ENCODE assay signal across 4 cellular contexts in the genomic region with DNA sequence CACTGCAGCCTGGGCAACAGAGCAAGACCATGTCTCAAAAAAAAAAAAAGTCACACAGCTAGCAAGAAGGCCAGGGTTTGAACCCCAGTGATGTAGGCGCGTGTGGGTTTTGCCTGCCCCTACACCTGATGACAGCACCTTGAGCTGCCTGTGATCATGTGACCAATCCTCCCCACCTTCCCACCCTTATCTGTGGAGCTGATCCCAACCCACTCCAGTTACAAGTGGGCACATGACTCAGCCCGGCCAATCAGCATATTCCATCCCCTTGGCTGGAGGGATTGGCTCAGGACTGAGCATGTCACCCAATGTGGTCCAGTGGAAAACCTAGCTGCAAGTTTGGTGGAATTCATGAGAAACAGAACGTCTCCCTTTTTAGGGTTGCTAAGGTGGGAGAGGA.
TF ChIP-seq lines count a peak whose summit lies in the region.

No MANE protein-coding gene starts in this region.

TF ChIP-seq in SK-N-SH, 30 proteins besides CTCF, POLR2A, EP300 and RAD21:
- no peak for TF ChIP-seq TEAD4 (IDR thresholded peaks at IDR 0.05; ENCODE audit: borderline replicate concordance, insufficient read depth)
- TF ChIP-seq, protein P1, sequence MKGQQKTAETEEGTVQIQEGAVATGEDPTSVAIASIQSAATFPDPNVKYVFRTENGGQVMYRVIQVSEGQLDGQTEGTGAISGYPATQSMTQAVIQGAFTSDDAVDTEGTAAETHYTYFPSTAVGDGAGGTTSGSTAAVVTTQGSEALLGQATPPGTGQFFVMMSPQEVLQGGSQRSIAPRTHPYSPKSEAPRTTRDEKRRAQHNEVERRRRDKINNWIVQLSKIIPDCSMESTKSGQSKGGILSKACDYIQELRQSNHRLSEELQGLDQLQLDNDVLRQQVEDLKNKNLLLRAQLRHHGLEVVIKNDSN (IDR thresholded peaks at IDR 0.05; ENCODE audit: borderline replicate concordance, low read depth) = peak; percentile 51; the same call in 1 of the 2 replicates

TF ChIP-seq in SK-N-SH treated with all-trans-retinoic acid at 6 μM for 48 hours, 23 proteins besides CTCF, POLR2A, EP300 and RAD21 (continues in another document):
- no peak for TF ChIP-seq ESRRG (CRISPR knock-in tag; IDR thresholded peaks at IDR 0.05)
- TF ChIP-seq ISL1 (CRISPR knock-in tag; IDR thresholded peaks at IDR 0.05) = no peak
- no peak for TF ChIP-seq ZNF565 (CRISPR knock-in tag; conservative IDR thresholded peaks at IDR 0.05; ENCODE audit: low read depth)
- no peak for TF ChIP-seq CSRNP3 (CRISPR knock-in tag; IDR thresholded peaks at IDR 0.05)
- TF ChIP-seq GLIS3 (CRISPR knock-in tag; IDR thresholded peaks at IDR 0.05) = no peak
- TF ChIP-seq RARB (CRISPR knock-in tag; IDR thresholded peaks at IDR 0.05) = no peak
- TF ChIP-seq ZC3H10 (CRISPR knock-in tag; IDR thresholded peaks at IDR 0.05) = no peak
- no peak for TF ChIP-seq ZFP30 (CRISPR knock-in tag; IDR thresholded peaks at IDR 0.05)
- no peak for TF ChIP-seq OSR1 (CRISPR knock-in tag; IDR thresholded peaks at IDR 0.05)
- no peak for TF ChIP-seq PPARA (CRISPR knock-in tag; IDR thresholded peaks at IDR 0.05; ENCODE audit: borderline replicate concordance)
- TF ChIP-seq, protein P2, sequence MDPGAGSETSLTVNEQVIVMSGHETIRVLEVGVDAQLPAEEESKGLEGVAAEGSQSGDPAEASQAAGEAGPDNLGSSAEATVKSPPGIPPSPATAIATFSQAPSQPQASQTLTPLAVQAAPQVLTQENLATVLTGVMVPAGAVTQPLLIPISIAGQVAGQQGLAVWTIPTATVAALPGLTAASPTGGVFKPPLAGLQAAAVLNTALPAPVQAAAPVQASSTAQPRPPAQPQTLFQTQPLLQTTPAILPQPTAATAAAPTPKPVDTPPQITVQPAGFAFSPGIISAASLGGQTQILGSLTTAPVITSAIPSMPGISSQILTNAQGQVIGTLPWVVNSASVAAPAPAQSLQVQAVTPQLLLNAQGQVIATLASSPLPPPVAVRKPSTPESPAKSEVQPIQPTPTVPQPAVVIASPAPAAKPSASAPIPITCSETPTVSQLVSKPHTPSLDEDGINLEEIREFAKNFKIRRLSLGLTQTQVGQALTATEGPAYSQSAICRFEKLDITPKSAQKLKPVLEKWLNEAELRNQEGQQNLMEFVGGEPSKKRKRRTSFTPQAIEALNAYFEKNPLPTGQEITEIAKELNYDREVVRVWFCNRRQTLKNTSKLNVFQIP (CRISPR knock-in tag; IDR thresholded peaks at IDR 0.05; ENCODE audit: borderline replicate concordance, low read depth) = no peak
- TF ChIP-seq, protein P3, sequence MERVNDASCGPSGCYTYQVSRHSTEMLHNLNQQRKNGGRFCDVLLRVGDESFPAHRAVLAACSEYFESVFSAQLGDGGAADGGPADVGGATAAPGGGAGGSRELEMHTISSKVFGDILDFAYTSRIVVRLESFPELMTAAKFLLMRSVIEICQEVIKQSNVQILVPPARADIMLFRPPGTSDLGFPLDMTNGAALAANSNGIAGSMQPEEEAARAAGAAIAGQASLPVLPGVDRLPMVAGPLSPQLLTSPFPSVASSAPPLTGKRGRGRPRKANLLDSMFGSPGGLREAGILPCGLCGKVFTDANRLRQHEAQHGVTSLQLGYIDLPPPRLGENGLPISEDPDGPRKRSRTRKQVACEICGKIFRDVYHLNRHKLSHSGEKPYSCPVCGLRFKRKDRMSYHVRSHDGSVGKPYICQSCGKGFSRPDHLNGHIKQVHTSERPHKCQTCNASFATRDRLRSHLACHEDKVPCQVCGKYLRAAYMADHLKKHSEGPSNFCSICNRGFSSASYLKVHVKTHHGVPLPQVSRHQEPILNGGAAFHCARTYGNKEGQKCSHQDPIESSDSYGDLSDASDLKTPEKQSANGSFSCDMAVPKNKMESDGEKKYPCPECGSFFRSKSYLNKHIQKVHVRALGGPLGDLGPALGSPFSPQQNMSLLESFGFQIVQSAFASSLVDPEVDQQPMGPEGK (CRISPR knock-in tag; IDR thresholded peaks at IDR 0.05; ENCODE audit: borderline replicate concordance) = no peak
- no peak for TF ChIP-seq TCF4 (CRISPR knock-in tag; IDR thresholded peaks at IDR 0.05; ENCODE audit: borderline replicate concordance)
- no peak for TF ChIP-seq BACH2 (CRISPR knock-in tag; IDR thresholded peaks at IDR 0.05; ENCODE audit: borderline replicate concordance)
- TF ChIP-seq SNAI2 (CRISPR knock-in tag; IDR thresholded peaks at IDR 0.05) = no peak

TF ChIP-seq in HEK293T, 16 proteins besides CTCF, POLR2A, EP300 and RAD21:
- TF ChIP-seq FOXM1 (IDR thresholded peaks at IDR 0.05; ENCODE audit: borderline replicate concordance) = no peak
- no peak for TF ChIP-seq TARDBP (IDR thresholded peaks at IDR 0.05)
- no peak for TF ChIP-seq ARNT (IDR thresholded peaks at IDR 0.05)
- no peak for TF ChIP-seq HDGF (IDR thresholded peaks at IDR 0.05; ENCODE audit: borderline replicate concordance)
- TF ChIP-seq FOXA1 (IDR thresholded peaks at IDR 0.05) = no peak
- TF ChIP-seq LEF1 (IDR thresholded peaks at IDR 0.05; ENCODE audit: borderline replicate concordance) = no peak
- TF ChIP-seq CTBP1 (IDR thresholded peaks at IDR 0.05; ENCODE audit: borderline replicate concordance) = no peak
- TF ChIP-seq ELF4 (IDR thresholded peaks at IDR 0.05) = no peak
- no peak for TF ChIP-seq ZNF384 (IDR thresholded peaks at IDR 0.05)
- TF ChIP-seq SP1 (IDR thresholded peaks at IDR 0.05) = no peak
- TF ChIP-seq FOXK2 (IDR thresholded peaks at IDR 0.05) = no peak
- no peak for TF ChIP-seq NFRKB (IDR thresholded peaks at IDR 0.05)
- no peak for TF ChIP-seq BHLHE40 (IDR thresholded peaks at IDR 0.05; ENCODE audit: borderline replicate concordance)
- TF ChIP-seq, protein P4, sequence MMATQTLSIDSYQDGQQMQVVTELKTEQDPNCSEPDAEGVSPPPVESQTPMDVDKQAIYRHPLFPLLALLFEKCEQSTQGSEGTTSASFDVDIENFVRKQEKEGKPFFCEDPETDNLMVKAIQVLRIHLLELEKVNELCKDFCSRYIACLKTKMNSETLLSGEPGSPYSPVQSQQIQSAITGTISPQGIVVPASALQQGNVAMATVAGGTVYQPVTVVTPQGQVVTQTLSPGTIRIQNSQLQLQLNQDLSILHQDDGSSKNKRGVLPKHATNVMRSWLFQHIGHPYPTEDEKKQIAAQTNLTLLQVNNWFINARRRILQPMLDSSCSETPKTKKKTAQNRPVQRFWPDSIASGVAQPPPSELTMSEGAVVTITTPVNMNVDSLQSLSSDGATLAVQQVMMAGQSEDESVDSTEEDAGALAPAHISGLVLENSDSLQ (IDR thresholded peaks at IDR 0.05) = no peak
- TF ChIP-seq SUZ12 (IDR thresholded peaks at IDR 0.05) = no peak
- TF ChIP-seq L3MBTL2 (conservative IDR thresholded peaks at IDR 0.05) = no peak

TF ChIP-seq in GM12878, 131 proteins besides CTCF, POLR2A, EP300 and RAD21:
- TF ChIP-seq, protein P1 (IDR thresholded peaks at IDR 0.05; ENCODE audit: borderline replicate concordance, extremely low read length, insufficient read depth, low read depth, low read length) = peak; percentile 17
- TF ChIP-seq CREM (IDR thresholded peaks at IDR 0.05; ENCODE audit: low read depth) = no peak
